In genomic region chr20:53713328-53714056, GRCh38 we compare ENCODE assay signal across 16 cellular contexts.
"Had no signal": no experiment of that assay in that cellular context is flagged by ENCODE, and none has a peak within 500 bp of the region (broad histone marks: within the 10 kb centered on the region; RNA-seq: fewer than 3 reads in every experiment).

No MANE protein-coding gene starts in this region.

- H3K27ac Mint-ChIP-seq: activated CD4-positive, alpha-beta memory T cell treated with anti-CD3 and anti-CD28 coated beads, Interleukin-2, amount 10 ng/mL, durations not matched to agents 7 days and 5 days; activated naive CD8-positive, alpha-beta T cell treated with anti-CD3 and anti-CD28 coated beads for 36 hours; activated T-cell treated with anti-CD3 and anti-CD28 coated beads, Interleukin-2, amount 50 U/mL, for 72 hours; mesothelial cell of epicardium; progenitor cell of endocrine pancreas; T-cell had no signal

- H3K9me3 ChIP-seq: gastrocnemius medialis, heart right ventricle, neutrophil had no signal

- H3K4me3 ChIP-seq: gastrocnemius medialis, heart right ventricle had no signal

- DNase-seq: activated CD4-positive, alpha-beta memory T cell treated with anti-CD3 and anti-CD28 coated beads, Interleukin-2, amount 10 ng/mL, durations not matched to agents 7 days and 5 days; activated gamma-delta T cell treated with Interleukin-2 at 50 U/mL for 16 hours; activated naive CD8-positive, alpha-beta T cell treated with anti-CD3 and anti-CD28 coated beads for 36 hours; activated T-cell treated with anti-CD3 and anti-CD28 coated beads, Interleukin-2, amount 50 U/mL, for 72 hours; gastrocnemius medialis; heart right ventricle; kidney glomerular epithelial cell; right cardiac atrium; stimulated activated CD4-positive, alpha-beta T cell treated with anti-CD3 and anti-CD28 coated beads, Interleukin-1b, Interleukin-23, amount 100 ng/mL, for 48 hours; stimulated activated naive CD8-positive, alpha-beta T cell treated with anti-CD3 and anti-CD28 coated beads, Interleukin-15, Interleukin-2, amounts not matched to agents 100 U/mL and 50 U/mL, for 24 hours; T-cell; T1000 had no signal

- H3K36me3 Mint-ChIP-seq: mesothelial cell of epicardium, T-cell had no signal

- FAIRE-seq: astrocyte had no signal

- H3K27me3 ChIP-seq: gastrocnemius medialis, heart right ventricle, neutrophil had no signal

- H3K27me3 Mint-ChIP-seq: activated CD4-positive, alpha-beta memory T cell treated with anti-CD3 and anti-CD28 coated beads, Interleukin-2, amount 10 ng/mL, durations not matched to agents 7 days and 5 days; activated naive CD8-positive, alpha-beta T cell treated with anti-CD3 and anti-CD28 coated beads for 36 hours; progenitor cell of endocrine pancreas; T-cell had no signal

- H3K4me3 Mint-ChIP-seq: activated CD4-positive, alpha-beta memory T cell treated with anti-CD3 and anti-CD28 coated beads, Interleukin-2, amount 10 ng/mL, durations not matched to agents 7 days and 5 days; activated naive CD8-positive, alpha-beta T cell treated with anti-CD3 and anti-CD28 coated beads for 36 hours; activated T-cell treated with anti-CD3 and anti-CD28 coated beads, Interleukin-2, amount 50 U/mL, for 72 hours; mesothelial cell of epicardium; T-cell had no signal

- H3K36me3 ChIP-seq: gastrocnemius medialis, heart right ventricle, neutrophil had no signal

- H3K4me1 ChIP-seq: gastrocnemius medialis had no signal

- H3K9me3 Mint-ChIP-seq: activated CD4-positive, alpha-beta memory T cell treated with anti-CD3 and anti-CD28 coated beads, Interleukin-2, amount 10 ng/mL, durations not matched to agents 7 days and 5 days; activated T-cell treated with anti-CD3 and anti-CD28 coated beads, Interleukin-2, amount 50 U/mL, for 72 hours; mesothelial cell of epicardium; T-cell had no signal

- ATAC-seq: activated T-cell treated with anti-CD3 and anti-CD28 coated beads, Interleukin-2, amount 50 U/mL, for 72 hours; gastrocnemius medialis; heart right ventricle; right cardiac atrium; stimulated activated naive CD8-positive, alpha-beta T cell treated with anti-CD3 and anti-CD28 coated beads, Interleukin-15, Interleukin-2, amounts not matched to agents 100 U/mL and 50 U/mL, for 24 hours; T-cell had no signal

- H3K27ac ChIP-seq: gastrocnemius medialis, heart right ventricle, neutrophil had no signal
